Comparison of ENCODE assay signal across 1 cellular context in the genomic region with DNA sequence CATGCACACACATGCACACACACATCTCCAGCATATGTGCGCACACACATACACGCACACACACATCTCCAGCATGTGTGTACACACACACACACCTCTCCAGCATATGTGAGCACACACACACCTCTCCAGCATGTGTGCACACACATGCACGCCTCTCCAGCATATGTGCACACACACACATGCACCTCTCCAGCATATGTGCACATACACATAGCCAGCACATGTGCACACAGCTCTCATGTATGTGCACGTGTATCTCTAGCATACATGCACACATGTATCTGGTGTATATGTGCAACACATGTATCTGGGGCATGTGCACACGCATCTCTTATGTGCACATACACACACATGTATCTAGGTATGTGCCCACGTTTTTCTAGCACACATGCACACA.
TF ChIP-seq lines count a peak whose summit lies in the region.

No MANE protein-coding gene starts in this region.

TF ChIP-seq in IMR-90, 13 proteins besides CTCF, POLR2A, EP300 and RAD21 (continued from another document):
- TF ChIP-seq, protein P1, sequence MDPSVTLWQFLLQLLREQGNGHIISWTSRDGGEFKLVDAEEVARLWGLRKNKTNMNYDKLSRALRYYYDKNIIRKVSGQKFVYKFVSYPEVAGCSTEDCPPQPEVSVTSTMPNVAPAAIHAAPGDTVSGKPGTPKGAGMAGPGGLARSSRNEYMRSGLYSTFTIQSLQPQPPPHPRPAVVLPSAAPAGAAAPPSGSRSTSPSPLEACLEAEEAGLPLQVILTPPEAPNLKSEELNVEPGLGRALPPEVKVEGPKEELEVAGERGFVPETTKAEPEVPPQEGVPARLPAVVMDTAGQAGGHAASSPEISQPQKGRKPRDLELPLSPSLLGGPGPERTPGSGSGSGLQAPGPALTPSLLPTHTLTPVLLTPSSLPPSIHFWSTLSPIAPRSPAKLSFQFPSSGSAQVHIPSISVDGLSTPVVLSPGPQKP (IDR thresholded peaks at IDR 0.05; ENCODE audit: borderline replicate concordance, low read depth, low read length) = no peak
- no peak for TF ChIP-seq SMC3 (IDR thresholded peaks at IDR 0.05; ENCODE audit: low read depth, low read length)
- TF ChIP-seq RCOR1 (IDR thresholded peaks at IDR 0.05; ENCODE audit: insufficient replicate concordance, low read length) = no peak
- TF ChIP-seq MAFK (IDR thresholded peaks at IDR 0.05; ENCODE audit: low read depth, low read length) = no peak
- TF ChIP-seq CHD1 (IDR thresholded peaks at IDR 0.05; ENCODE audit: low read depth, low read length) = no peak
- TF ChIP-seq FOS (IDR thresholded peaks at IDR 0.05; ENCODE audit: low read depth, low read length) = no peak
